In the genomic region with DNA sequence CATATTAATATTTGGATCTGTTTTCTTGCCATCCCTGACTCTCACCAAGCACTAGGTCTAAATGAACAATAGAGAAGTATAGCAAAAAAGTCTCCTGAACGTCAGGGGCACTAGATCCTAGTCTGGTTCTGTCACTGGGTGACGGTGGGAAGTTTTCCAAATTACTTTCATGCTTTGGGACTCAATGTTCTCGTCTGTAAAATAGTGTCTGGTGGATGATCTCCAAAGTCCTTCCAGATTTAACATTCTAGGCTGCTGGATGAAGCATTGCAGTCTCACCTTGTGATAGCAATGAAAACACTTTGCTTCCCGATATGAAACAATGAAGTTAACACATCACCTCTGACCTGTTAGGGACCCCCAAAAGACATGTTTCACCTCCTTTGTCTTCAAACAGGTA, we compare ENCODE assay signal across 24 cellular contexts.
DNase-seq lines count a peak whose midpoint lies in the region; ATAC-seq, FAIRE-seq and TF ChIP-seq lines count a peak whose summit lies in the region.
"Had no signal": no experiment of that assay in that cellular context is flagged by ENCODE, and none has a peak within 500 bp of the region (broad histone marks: within the 10 kb centered on the region; RNA-seq: fewer than 3 reads in every experiment).

No MANE protein-coding gene starts in this region.

- ATAC-seq in Right ventricle myocardium superior (ENCODE audit: poor library complexity) (peak; percentile 41), IMR-90 (ENCODE audit: low read depth) (no peak)
- ATAC-seq: A549, GM12878 had no signal

- H4K5ac ChIP-seq in IMR-90 (ENCODE audit: low read depth, low read length): no peak overlapping the region

- no peaks in the 10 kb centered on the region for H3K9me1 ChIP-seq in IMR-90 (ENCODE audit: insufficient read depth, low read length)
- no peaks in the 10 kb centered on the region for H3K9me1 ChIP-seq in endothelial cell of umbilical vein (replicated peaks; ENCODE audit: control insufficient read depth, extremely low read depth, insufficient read depth, low read length)

- BruUV-seq in IMR-90 (replicated peaks; lab: Mats Ljungman, UMichigan) (no TSS peak), endothelial cell of umbilical vein (replicated peaks; lab: Mats Ljungman, UMichigan) (no TSS peak)

- H3K18ac ChIP-seq in IMR-90 (ENCODE audit: low read depth, low read length): no peak overlapping the region

- peak; percentile 33 for FAIRE-seq in endothelial cell of umbilical vein (lab: Jason Lieb, UNC)
- FAIRE-seq: A549, GM12878, GM12892, GM18507 had no signal

- H3K9me3 ChIP-seq in IMR-90 (ENCODE audit: control insufficient read depth, insufficient read depth, low read length) (no peaks in the 10 kb centered on the region), endothelial cell of umbilical vein (replicated peaks; ENCODE audit: control insufficient read depth, insufficient read depth, low read length) (no peaks in the 10 kb centered on the region)
- H3K9me3 ChIP-seq: A549, BE2C, BLaER1 had no signal

- no peak for TF ChIP-seq RAD21 in IMR-90 (IDR thresholded peaks at IDR 0.05; ENCODE audit: low read length)

- no peak overlapping the region for H2BK20ac ChIP-seq in IMR-90 (ENCODE audit: low read depth, low read length)

- CTCF ChIA-PET in IMR-90 (lab: Yijun Ruan, JAX) (no interaction called here), endothelial cell of umbilical vein (lab: Charles Lee) (no interaction called here)

- H3K79me2 ChIP-seq in endothelial cell of umbilical vein (ENCODE audit: control insufficient read depth, insufficient read depth, low read length): no peaks in the 10 kb centered on the region

- H3K4me1 ChIP-seq in IMR-90 (ENCODE audit: control insufficient read depth, insufficient read depth, low read length) (peaks cover 2% of the 10 kb centered on the region; the same call in 1 of the 2 replicates), endothelial cell of umbilical vein (ENCODE audit: control insufficient read depth, extremely low read depth, insufficient read depth, low read length) (peaks cover 2% of the 10 kb centered on the region)
- H3K4me1 ChIP-seq: A549, BLaER1 had no signal

- H4K20me1 ChIP-seq in IMR-90 (ENCODE audit: insufficient read depth, low read length): no peaks in the 10 kb centered on the region
- H4K20me1 ChIP-seq in endothelial cell of umbilical vein (replicated peaks; ENCODE audit: control insufficient read depth, extremely low read depth, insufficient read depth, low read length): no peaks in the 10 kb centered on the region
- H4K20me1 ChIP-seq: BLaER1 had no signal

- POLR2A ChIA-PET in IMR-90 (lab: Charles Lee; ENCODE audit: unreplicated experiment) (no interaction called here), endothelial cell of umbilical vein (lab: Charles Lee) (no interaction called here)

- dilution Hi-C loops in IMR-90 (cut with HindIII; ENCODE audit: low sequenced_read_pairs, unreplicated experiment) (no loop called here), endothelial cell of umbilical vein (cut with MboI; ENCODE audit: extremely low pct_ligation_motif_present, low sequenced_read_pairs) (no loop called here)

- no peak overlapping the region for H3K4me3 ChIP-seq in IMR-90 (ENCODE audit: insufficient read depth, low read depth, low read length)
- H3K4me3 ChIP-seq in endothelial cell of umbilical vein (replicated peaks in 1 of 3; ENCODE audit: insufficient read depth in 1 of 3, low read depth in 1 of 3, low read length in 3 of 3): no peak overlapping the region
- H3K4me3 ChIP-seq: A549, BLaER1, GM12878 had no signal

- H2BK120ac ChIP-seq in IMR-90 (ENCODE audit: low read depth, low read length): no peak overlapping the region

- H2BK5ac ChIP-seq in IMR-90 (ENCODE audit: low read depth, low read length, poor library complexity, severe bottlenecking): no peak overlapping the region

- H3K36me3 ChIP-seq in IMR-90 (ENCODE audit: control insufficient read depth, insufficient read depth, low read length): no peaks in the 10 kb centered on the region
- no peaks in the 10 kb centered on the region for H3K36me3 ChIP-seq in endothelial cell of umbilical vein (ENCODE audit: control insufficient read depth in 2 of 2, extremely low read depth in 1 of 2, insufficient read depth in 2 of 2, low read length in 2 of 2)
- H3K36me3 ChIP-seq: BE2C, BLaER1 had no signal

- no peak overlapping the region for H3K9ac ChIP-seq in IMR-90 (ENCODE audit: low read depth, low read length)
- H3K9ac ChIP-seq in endothelial cell of umbilical vein (replicated peaks; ENCODE audit: extremely low read depth, insufficient read depth, low read length): no peak overlapping the region
- H3K9ac ChIP-seq: BLaER1 had no signal

- no peak overlapping the region for H3K56ac ChIP-seq in IMR-90 (ENCODE audit: extremely low read depth, insufficient read depth, low read length)

- no peak overlapping the region for H4K91ac ChIP-seq in IMR-90 (ENCODE audit: insufficient read depth, low read depth, low read length)

- 60% methylated on average over 1 of the region's 4 CpGs; no CpG with 5 or more reads in 1 of the 2 experiments for WGBS in IMR-90 (ENCODE audit: extremely low coverage in 2 of 2, insufficient read length in 1 of 2), 2 experiments

- H2AK5ac ChIP-seq in IMR-90 (ENCODE audit: low read depth, low read length): peak overlapping the region; percentile 48; the same call in 1 of the 2 replicates

- H3K79me1 ChIP-seq in IMR-90 (ENCODE audit: low read depth in 1 of 2, low read length in 2 of 2): no peaks in the 10 kb centered on the region

- no peak for TF ChIP-seq CTCF in IMR-90 (conservative IDR thresholded peaks at IDR 0.05; ENCODE audit: low read depth, low read length)
- TF ChIP-seq CTCF in endothelial cell of umbilical vein (IDR thresholded peaks at IDR 0.05; ENCODE audit: extremely low read depth in 1 of 2, insufficient read depth in 1 of 2, low read depth in 1 of 2, low read length in 2 of 2): no peak

- no peak overlapping the region for H3K4me2 ChIP-seq in IMR-90 (ENCODE audit: low read depth, low read length)
- H3K4me2 ChIP-seq in endothelial cell of umbilical vein (ENCODE audit: insufficient read depth, low read length): no peak overlapping the region
- H3K4me2 ChIP-seq: A549, BLaER1 had no signal

- no peak overlapping the region for H2AK9ac ChIP-seq in IMR-90 (replicated peaks; ENCODE audit: low read depth, low read length, poor library complexity)

- no peak overlapping the region for H3K14ac ChIP-seq in IMR-90 (replicated peaks; ENCODE audit: low read depth, low read length)

- H3K23ac ChIP-seq in IMR-90 (ENCODE audit: low read depth, low read length): no peak overlapping the region

- TF ChIP-seq POLR2A in IMR-90 (IDR thresholded peaks at IDR 0.05; ENCODE audit: low read depth, low read length) (no peak), endothelial cell of umbilical vein (IDR thresholded peaks at IDR 0.05; ENCODE audit: low read depth, low read length) (no peak)

- H3K27ac ChIP-seq in IMR-90 (ENCODE audit: insufficient read depth, low read length) (no peak overlapping the region), endothelial cell of umbilical vein (ENCODE audit: insufficient read depth, low read depth, low read length) (no peak overlapping the region)
- H3K27ac ChIP-seq: 22Rv1, A549, BLaER1 had no signal

- no peaks in the 10 kb centered on the region for H3K27me3 ChIP-seq in IMR-90 (ENCODE audit: control insufficient read depth, insufficient read depth, low read length)
- no peaks in the 10 kb centered on the region for H3K27me3 ChIP-seq in endothelial cell of umbilical vein (ENCODE audit: control insufficient read depth in 2 of 2, insufficient read depth in 2 of 2, low read length in 2 of 2)
- H3K27me3 ChIP-seq: BE2C, BLaER1 had no signal

- intact Hi-C loops in Right ventricle myocardium superior (cut with DNase I) (no loop called here), cardiac septum (cut with DNase I) (no loop called here), IMR-90 (cut with micrococcal nuclease) (no loop called here), endothelial cell of umbilical vein (cut with micrococcal nuclease) (no loop called here)

- no peak overlapping the region for H3K4ac ChIP-seq in IMR-90 (ENCODE audit: low read depth, low read length)

- H4K8ac ChIP-seq in IMR-90 (ENCODE audit: low read depth in 2 of 2, low read length in 2 of 2): no peak overlapping the region

- in situ Hi-C loops in IMR-90 (cut with MboI; ENCODE audit: low sequenced_read_pairs): no loop called here

- DNase-seq in Right ventricle myocardium superior: no peak
- DNase-seq in cardiac septum (ENCODE audit: low spot score): no peak
- no peak for DNase-seq in IMR-90
- DNase-seq in endothelial cell of umbilical vein (ENCODE audit: low read depth, low spot score): no peak
- no peak for DNase-seq in NCI-H1048 (lab: John Stamatoyannopoulos, UW)
- DNase-seq: BE2C; C1 segment of cervical spinal cord; CD4-positive, alpha-beta memory T cell; CD4-positive, CD25-positive, alpha-beta regulatory T cell; CD8-positive, alpha-beta memory T cell; COR-L47; DMS 273 treated with DMSO at 0.1 percent for 48 hours; DMS153; DMS53; DMS79; DND-41; EL; GDM1 had no signal

- H2BK15ac ChIP-seq in IMR-90 (ENCODE audit: low read depth, low read length): 0 out of 3 replicates have a peak overlapping the region, but pooled peaks have one; percentile 44

- H2AFZ ChIP-seq in IMR-90 (replicated peaks; ENCODE audit: low read length, poor library complexity) (no peak overlapping the region), endothelial cell of umbilical vein (ENCODE audit: low read depth, low read length) (no peak overlapping the region)

TF ChIP-seq in IMR-90, 13 proteins besides CTCF, POLR2A, EP300 and RAD21 (continues in another document):
- no peak for TF ChIP-seq BHLHE40 (IDR thresholded peaks at IDR 0.05; ENCODE audit: low read depth, low read length)
- TF ChIP-seq NFE2L2 (IDR thresholded peaks at IDR 0.05; ENCODE audit: low read depth, low read length): no peak
- TF ChIP-seq SMC3 (IDR thresholded peaks at IDR 0.05; ENCODE audit: low read depth, low read length): no peak

TF ChIP-seq in endothelial cell of umbilical vein, 7 proteins besides CTCF, POLR2A, EP300 and RAD21:
- TF ChIP-seq EZH2 (IDR thresholded peaks at IDR 0.05; ENCODE audit: borderline replicate concordance, low read depth, low read length, severe bottlenecking): no peak
- TF ChIP-seq, protein P1, sequence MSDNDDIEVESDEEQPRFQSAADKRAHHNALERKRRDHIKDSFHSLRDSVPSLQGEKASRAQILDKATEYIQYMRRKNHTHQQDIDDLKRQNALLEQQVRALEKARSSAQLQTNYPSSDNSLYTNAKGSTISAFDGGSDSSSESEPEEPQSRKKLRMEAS (IDR thresholded peaks at IDR 0.05; ENCODE audit: insufficient read depth, insufficient read length): no peak
- no peak for TF ChIP-seq JUN (IDR thresholded peaks at IDR 0.05; ENCODE audit: borderline replicate concordance, insufficient read depth, insufficient read length, low read depth)
- TF ChIP-seq MYC (IDR thresholded peaks at IDR 0.05; ENCODE audit: low read depth, low read length): no peak
- no peak for TF ChIP-seq POLR2AphosphoS5 (IDR thresholded peaks at IDR 0.05; ENCODE audit: insufficient read depth, low read depth, low read length)
- TF ChIP-seq FOS (IDR thresholded peaks at IDR 0.05; ENCODE audit: borderline replicate concordance, insufficient read depth, low read length): no peak
- TF ChIP-seq GATA2 (IDR thresholded peaks at IDR 0.05; ENCODE audit: insufficient read depth, insufficient read length, low read depth, low read length): no peak
